ENCODE assay signal across 10 cellular contexts in genomic region chr22:19761500-19762314, GRCh38. TPM values are rescaled to one million over a fixed set of nuclear protein-coding genes. Genes with fewer than 3 reads are reported as not detected.
DNase-seq lines count a peak whose midpoint lies in the region; ATAC-seq and FAIRE-seq lines count a peak whose summit lies in the region.
"Had no signal": no experiment of that assay in that cellular context is flagged by ENCODE, and none has a peak within 500 bp of the region (broad histone marks: within the 10 kb centered on the region; RNA-seq: fewer than 3 reads in every experiment).

No MANE protein-coding gene starts in this region.

- peaks cover 61% of the 10 kb centered on the region for H3K27me3 Mint-ChIP-seq in stimulated activated naive CD8-positive, alpha-beta T cell treated with anti-CD3 and anti-CD28 coated beads, Interleukin-15, Interleukin-2, amounts not matched to agents 100 ng/mL and 50 ng/mL, for 24 hours
- H3K27me3 Mint-ChIP-seq in activated T-helper 1 cell treated with anti-CD3 and anti-CD28 coated beads, Interleukin-12 subunit alpha, Interleukin-12 subunit beta, Interleukin-2, Interleukin-4 antibody, amounts not matched to agents 30 ng/mL and 10 ng/mL and 1 ng/mL, durations not matched to agents 14 hours and 24 hours and 36 hours (ENCODE audit: insufficient read depth): peaks cover 58% of the 10 kb centered on the region

- H3K27me3 ChIP-seq in mesendoderm (ENCODE audit: insufficient read depth, low read length, poor library complexity): peaks cover 89% of the 10 kb centered on the region
- H3K27me3 ChIP-seq in small intestine (ENCODE audit: control insufficient read depth in 2 of 2, insufficient read depth in 2 of 2, low read length in 2 of 2): peaks cover 40 to 50% of the 10 kb centered on the region in 2 donors

- no peak overlapping the region for H2BK120ac ChIP-seq in mesendoderm (ENCODE audit: low read depth, low read length)

- H3K18ac ChIP-seq in mesendoderm (ENCODE audit: low read length): no peak overlapping the region

- no peaks in the 10 kb centered on the region for H3K79me1 ChIP-seq in mesendoderm (ENCODE audit: low read length)

- intact Hi-C loops in activated T-helper 1 cell treated with anti-CD3 and anti-CD28 coated beads, Interleukin-12 subunit alpha, Interleukin-12 subunit beta, Interleukin-2, Interleukin-4 antibody, amounts not matched to agents 30 ng/mL and 10 ng/mL and 1 ng/mL, durations not matched to agents 14 hours and 24 hours and 36 hours (cut with micrococcal nuclease): loop anchor here (2.0 kb wide), 1 partner anchor 37 kb away; no protein-coding TSS in a partner anchor

- H3K56ac ChIP-seq in mesendoderm (ENCODE audit: low read length): peak overlapping the region; percentile 74

- H3K4me2 ChIP-seq in mesendoderm (ENCODE audit: low read length): no peak overlapping the region

- no peak overlapping the region for H3K9ac ChIP-seq in mesendoderm (ENCODE audit: low read length)

- no peaks in the 10 kb centered on the region for H3K9me3 Mint-ChIP-seq in stimulated activated naive CD8-positive, alpha-beta T cell treated with anti-CD3 and anti-CD28 coated beads, Interleukin-15, Interleukin-2, amounts not matched to agents 100 ng/mL and 50 ng/mL, for 24 hours
- no peaks in the 10 kb centered on the region for H3K9me3 Mint-ChIP-seq in activated T-helper 1 cell treated with anti-CD3 and anti-CD28 coated beads, Interleukin-12 subunit alpha, Interleukin-12 subunit beta, Interleukin-2, Interleukin-4 antibody, amounts not matched to agents 30 ng/mL and 10 ng/mL and 1 ng/mL, durations not matched to agents 14 hours and 24 hours and 36 hours

- no peak overlapping the region for H4K8ac ChIP-seq in mesendoderm (ENCODE audit: low read depth, low read length)

- H3K36me3 Mint-ChIP-seq in stimulated activated naive CD8-positive, alpha-beta T cell treated with anti-CD3 and anti-CD28 coated beads, Interleukin-15, Interleukin-2, amounts not matched to agents 100 ng/mL and 50 ng/mL, for 24 hours (ENCODE audit: low read depth): peaks cover 3% of the 10 kb centered on the region
- peaks cover 4% of the 10 kb centered on the region for H3K36me3 Mint-ChIP-seq in activated T-helper 1 cell treated with anti-CD3 and anti-CD28 coated beads, Interleukin-12 subunit alpha, Interleukin-12 subunit beta, Interleukin-2, Interleukin-4 antibody, amounts not matched to agents 30 ng/mL and 10 ng/mL and 1 ng/mL, durations not matched to agents 14 hours and 24 hours and 36 hours (ENCODE audit: low read depth)

- ATAC-seq in stimulated activated naive CD8-positive, alpha-beta T cell treated with anti-CD3 and anti-CD28 coated beads, Interleukin-15, Interleukin-2, amounts not matched to agents 100 U/mL and 50 U/mL, for 24 hours: no peak
- ATAC-seq in HG02884 (IDR thresholded peaks at IDR 0.05; ENCODE audit: unreplicated experiment) (no peak), GM21526 (IDR thresholded peaks at IDR 0.05; ENCODE audit: low FRiP score, unreplicated experiment) (no peak)

- H2BK15ac ChIP-seq in mesendoderm (replicated peaks; ENCODE audit: low read depth): no peak overlapping the region

- no peak overlapping the region for H3K4ac ChIP-seq in mesendoderm (ENCODE audit: low read depth, low read length)

- no peak overlapping the region for H2BK5ac ChIP-seq in mesendoderm (ENCODE audit: low read length)

- H2AK5ac ChIP-seq in mesendoderm (ENCODE audit: low read length): no peak overlapping the region

- H3K4me3 ChIP-seq in mesendoderm (ENCODE audit: low read length): no peak overlapping the region
- peak overlapping the region in 1 of 2 donors; percentile 43 for H3K4me3 ChIP-seq in small intestine (ENCODE audit: low read depth in 1 of 2, low read length in 2 of 2)

- H3K9me3 ChIP-seq in small intestine (ENCODE audit: control insufficient read depth, low read depth): no peaks in the 10 kb centered on the region

- no peak for FAIRE-seq in small intestine (lab: Jason Lieb, UNC)
- no peak for FAIRE-seq in HTR-8/SVneo (lab: Jason Lieb, UNC)
- FAIRE-seq: D721Med had no signal

- no peak overlapping the region for H3K27ac ChIP-seq in mesendoderm (ENCODE audit: low read depth, low read length)
- no peak overlapping the region for H3K27ac ChIP-seq in small intestine (ENCODE audit: low read depth in 1 of 2, low read length in 1 of 2)

- peaks cover 22% of the 10 kb centered on the region for H3K4me1 Mint-ChIP-seq in stimulated activated naive CD8-positive, alpha-beta T cell treated with anti-CD3 and anti-CD28 coated beads, Interleukin-15, Interleukin-2, amounts not matched to agents 100 ng/mL and 50 ng/mL, for 24 hours (ENCODE audit: low read depth)
- H3K4me1 Mint-ChIP-seq in activated T-helper 1 cell treated with anti-CD3 and anti-CD28 coated beads, Interleukin-12 subunit alpha, Interleukin-12 subunit beta, Interleukin-2, Interleukin-4 antibody, amounts not matched to agents 30 ng/mL and 10 ng/mL and 1 ng/mL, durations not matched to agents 14 hours and 24 hours and 36 hours (ENCODE audit: low read depth): peaks cover 17% of the 10 kb centered on the region

- H3K36me3 ChIP-seq in mesendoderm (ENCODE audit: control insufficient read depth, insufficient read depth, low read length): no peaks in the 10 kb centered on the region
- no peaks in the 10 kb centered on the region for H3K36me3 ChIP-seq in small intestine (ENCODE audit: control insufficient read depth in 2 of 2, insufficient read depth in 2 of 2, low read length in 2 of 2)

- peak overlapping the region; percentile 80 for H3K23ac ChIP-seq in mesendoderm (ENCODE audit: low read length)

- H3K4me3 Mint-ChIP-seq in stimulated activated naive CD8-positive, alpha-beta T cell treated with anti-CD3 and anti-CD28 coated beads, Interleukin-15, Interleukin-2, amounts not matched to agents 100 ng/mL and 50 ng/mL, for 24 hours: peak overlapping the region; percentile 49
- H3K4me3 Mint-ChIP-seq in activated T-helper 1 cell treated with anti-CD3 and anti-CD28 coated beads, Interleukin-12 subunit alpha, Interleukin-12 subunit beta, Interleukin-2, Interleukin-4 antibody, amounts not matched to agents 30 ng/mL and 10 ng/mL and 1 ng/mL, durations not matched to agents 14 hours and 24 hours and 36 hours: no peak overlapping the region

- WGBS in mesendoderm (ENCODE audit: extremely low coverage, insufficient coverage, low lambda C conversion rate): no CpG with 5 or more reads among the region's 55 CpGs
- 31 to 42% (median 39%) methylated on average over 41 to 55 of the region's 55 CpGs for WGBS in small intestine, 3 donors

- H4K5ac ChIP-seq in mesendoderm (ENCODE audit: low read length): no peak overlapping the region

- peaks cover 3% of the 10 kb centered on the region for H3K4me1 ChIP-seq in mesendoderm (ENCODE audit: control insufficient read depth, low read depth, low read length)
- peaks cover 0 to 4% of the 10 kb centered on the region in 2 donors for H3K4me1 ChIP-seq in small intestine (ENCODE audit: control insufficient read depth in 2 of 2, insufficient read depth in 1 of 2, low read depth in 1 of 2, low read length in 1 of 2)

- H3K27ac Mint-ChIP-seq in stimulated activated naive CD8-positive, alpha-beta T cell treated with anti-CD3 and anti-CD28 coated beads, Interleukin-15, Interleukin-2, amounts not matched to agents 100 ng/mL and 50 ng/mL, for 24 hours: no peak overlapping the region
- peak overlapping the region; percentile 75 for H3K27ac Mint-ChIP-seq in activated T-helper 1 cell treated with anti-CD3 and anti-CD28 coated beads, Interleukin-12 subunit alpha, Interleukin-12 subunit beta, Interleukin-2, Interleukin-4 antibody, amounts not matched to agents 30 ng/mL and 10 ng/mL and 1 ng/mL, durations not matched to agents 14 hours and 24 hours and 36 hours

- no peaks in the 10 kb centered on the region for H3K79me2 ChIP-seq in mesendoderm (ENCODE audit: control insufficient read depth, insufficient read depth, low read length)

- DNase-seq in stimulated activated naive CD8-positive, alpha-beta T cell treated with anti-CD3 and anti-CD28 coated beads, Interleukin-15, Interleukin-2, amounts not matched to agents 100 U/mL and 50 U/mL, for 24 hours: no peak
- DNase-seq in activated T-helper 1 cell treated with anti-CD3 and anti-CD28 coated beads, Interleukin-12 subunit alpha, Interleukin-12 subunit beta, Interleukin-2, Interleukin-4 antibody, amounts not matched to agents 30 ng/mL and 10 ng/mL and 1 ng/mL, durations not matched to agents 14 hours and 24 hours and 36 hours (ENCODE audit: low spot score): no peak
- DNase-seq in mesendoderm (peak; percentile 65), small intestine (no peak), HTR-8/SVneo (ENCODE audit: insufficient read length, low spot score) (no peak)
- DNase-seq: NCI-H1930 had no signal

RNA-seq across cellular contexts. Expression of gene TBX1, which starts 1.1 kb away (rescaled TPM):
- 0.29 and 0.56 TPM in 2 replicates for total RNA-seq in activated T-helper 1 cell treated with anti-CD3 and anti-CD28 coated beads, Interleukin-12 subunit alpha, Interleukin-12 subunit beta, Interleukin-2, Interleukin-4 antibody, amounts not matched to agents 30 ng/mL and 10 ng/mL and 1 ng/mL, durations not matched to agents 14 hours and 24 hours and 36 hours
- polyA plus RNA-seq in mesendoderm (2013, experiment 1 of 2): 0.03 TPM
- 0.10 TPM for polyA plus RNA-seq in mesendoderm (2013, experiment 2 of 2)
- 1 to 10 TPM in 2 of 3 donors, not detected in 1; 1.1 to 4.8 TPM for polyA plus RNA-seq in small intestine

RNA-seq across cellular contexts. Expression of gene GP1BB, which starts 38.4 kb away (rescaled TPM):
- total RNA-seq in activated T-helper 1 cell treated with anti-CD3 and anti-CD28 coated beads, Interleukin-12 subunit alpha, Interleukin-12 subunit beta, Interleukin-2, Interleukin-4 antibody, amounts not matched to agents 30 ng/mL and 10 ng/mL and 1 ng/mL, durations not matched to agents 14 hours and 24 hours and 36 hours: not detected in 2 replicates
- 0.52 TPM for polyA plus RNA-seq in mesendoderm (2013, experiment 1 of 2)
- polyA plus RNA-seq in mesendoderm (2013, experiment 2 of 2): 0.45 TPM
- 1 to 10 TPM in 2 of 3 donors, under 1 TPM in 1; 0.67 to 1.4 (median 1.3) TPM for polyA plus RNA-seq in small intestine

RNA-seq across cellular contexts. Expression of gene SEPTIN5, which starts 47.4 kb away (rescaled TPM):
- 0.98 and 1.3 TPM in 2 replicates for total RNA-seq in activated T-helper 1 cell treated with anti-CD3 and anti-CD28 coated beads, Interleukin-12 subunit alpha, Interleukin-12 subunit beta, Interleukin-2, Interleukin-4 antibody, amounts not matched to agents 30 ng/mL and 10 ng/mL and 1 ng/mL, durations not matched to agents 14 hours and 24 hours and 36 hours
- 6.2 TPM for polyA plus RNA-seq in mesendoderm (2013, experiment 1 of 2)
- 5.7 TPM for polyA plus RNA-seq in mesendoderm (2013, experiment 2 of 2)
- polyA plus RNA-seq in small intestine: 1 to 10 TPM; 2.2 to 9.9 (median 2.2) TPM
